ENCODE assay signal across 12 cellular contexts in the genomic region with DNA sequence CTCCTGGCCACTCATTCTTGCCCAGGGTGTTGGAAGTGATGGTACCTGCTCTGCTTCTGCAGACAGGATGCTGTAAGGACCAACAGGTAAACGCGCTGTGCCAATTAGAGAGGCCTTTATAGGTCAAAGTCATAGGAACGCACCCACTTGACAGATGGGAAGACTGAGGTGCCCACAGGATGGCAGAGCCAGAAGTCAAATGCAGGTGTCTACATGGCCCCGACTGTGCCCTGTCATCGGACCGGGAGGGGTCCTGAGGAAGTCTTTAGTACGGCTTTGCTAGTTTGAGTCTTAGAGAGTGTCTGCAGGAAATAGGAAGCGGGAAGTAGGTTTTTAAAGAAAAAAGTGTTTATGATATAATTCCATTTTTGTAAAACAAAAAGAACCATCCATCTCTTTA. TPM values are rescaled to one million over a fixed set of nuclear protein-coding genes. Genes with fewer than 3 reads are reported as not detected.
DNase-seq lines count a peak whose midpoint lies in the region; ATAC-seq and TF ChIP-seq lines count a peak whose summit lies in the region.
"Had no signal": no experiment of that assay in that cellular context is flagged by ENCODE, and none has a peak within 500 bp of the region (broad histone marks: within the 10 kb centered on the region; RNA-seq: fewer than 3 reads in every experiment).

No MANE protein-coding gene starts in this region.

- CTCF ChIA-PET in A673 (lab: Charles Lee) = no interaction called here

- H3K36me3 Mint-ChIP-seq in HFFc6 (ENCODE audit: low read depth) = peaks cover 20% of the 10 kb centered on the region; the same call in 1 of the 2 replicates
- no peaks in the 10 kb centered on the region for H3K36me3 Mint-ChIP-seq in natural killer cell treated with Interleukin-12 subunit alpha and Interleukin-12 subunit beta and Interleukin-15 and Interleukin-18, amount 100 ng/mL, for 72 hours

- peaks cover 46% of the 10 kb centered on the region for H3K4me1 ChIP-seq in A673 (ENCODE audit: insufficient read depth, low read length, poor library complexity, severe bottlenecking)
- H3K4me1 ChIP-seq: SJCRH30 had no signal

- BruUV-seq in A673 (replicated peaks; lab: Mats Ljungman, UMichigan) = no TSS peak

- no peaks in the 10 kb centered on the region for H3K9me3 ChIP-seq in A673 (ENCODE audit: low read depth, low read length, poor library complexity, severe bottlenecking)
- H3K9me3 ChIP-seq: Caco-2, SJCRH30 had no signal

- H3K27me3 ChIP-seq in A673 (replicated peaks; ENCODE audit: insufficient read depth, low read depth, low read length, poor library complexity) (no peaks in the 10 kb centered on the region), dorsolateral prefrontal cortex (no peaks in the 10 kb centered on the region)
- H3K27me3 ChIP-seq: SJCRH30 had no signal

- no peak for ATAC-seq in natural killer cell treated with Interleukin-12 subunit alpha and Interleukin-12 subunit beta and Interleukin-15 and Interleukin-18, amount 100 ng/mL, for 72 hours
- ATAC-seq in HG02852 (IDR thresholded peaks at IDR 0.05; ENCODE audit: unreplicated experiment) = no peak
- ATAC-seq in GM21423 (IDR thresholded peaks at IDR 0.05; ENCODE audit: unreplicated experiment) = no peak

- H3K36me3 ChIP-seq in A673 (ENCODE audit: insufficient read depth, low read length, poor library complexity, severe bottlenecking) = no peaks in the 10 kb centered on the region
- H3K36me3 ChIP-seq: SJCRH30 had no signal

- no peaks in the 10 kb centered on the region for H3K27me3 Mint-ChIP-seq in HFFc6 (ENCODE audit: insufficient read depth)
- H3K27me3 Mint-ChIP-seq in natural killer cell treated with Interleukin-12 subunit alpha and Interleukin-12 subunit beta and Interleukin-15 and Interleukin-18, amount 100 ng/mL, for 72 hours = no peaks in the 10 kb centered on the region
- H3K27me3 Mint-ChIP-seq: activated CD4-positive, alpha-beta memory T cell treated with anti-CD3 and anti-CD28 coated beads for 36 hours had no signal

- H3K4me3 ChIP-seq in A673 (ENCODE audit: low read depth, low read length, poor library complexity, severe bottlenecking) (no peak overlapping the region), dorsolateral prefrontal cortex (peak overlapping the region in 9 of 59 donors; percentile 3 to 45 (median 28))
- H3K4me3 ChIP-seq: SJCRH30 had no signal

- H3K27ac Mint-ChIP-seq in HFFc6 = peak overlapping the region; percentile 83
- H3K27ac Mint-ChIP-seq in natural killer cell treated with Interleukin-12 subunit alpha and Interleukin-12 subunit beta and Interleukin-15 and Interleukin-18, amount 100 ng/mL, for 72 hours = peak overlapping the region; percentile 70 to 86

- H3K9me3 Mint-ChIP-seq in HFFc6 = no peaks in the 10 kb centered on the region
- no peaks in the 10 kb centered on the region for H3K9me3 Mint-ChIP-seq in natural killer cell treated with Interleukin-12 subunit alpha and Interleukin-12 subunit beta and Interleukin-15 and Interleukin-18, amount 100 ng/mL, for 72 hours
- H3K9me3 Mint-ChIP-seq: activated CD4-positive, alpha-beta memory T cell treated with anti-CD3 and anti-CD28 coated beads for 36 hours had no signal

- H3K27ac ChIP-seq in A673 (ENCODE audit: low read depth, low read length, poor library complexity, severe bottlenecking) (peak overlapping the region; percentile 65), dorsolateral prefrontal cortex (peak overlapping the region in 47 of 59 donors; percentile 14 to 84 (median 61))
- H3K27ac ChIP-seq: SJCRH30 had no signal

- H3K4me1 Mint-ChIP-seq in HFFc6 (ENCODE audit: low read depth) = peaks cover 81% of the 10 kb centered on the region
- H3K4me1 Mint-ChIP-seq in natural killer cell treated with Interleukin-12 subunit alpha and Interleukin-12 subunit beta and Interleukin-15 and Interleukin-18, amount 100 ng/mL, for 72 hours (ENCODE audit: low read depth in 2 of 2) = peaks cover 51 to 53% of the 10 kb centered on the region in 2 donors

- DNase-seq in A673 (ENCODE audit: low spot score) (no peak), HFFc6 (no peak), dorsolateral prefrontal cortex (no peak), NCI-H510A treated with DMSO at 0.1 percent for 48 hours (lab: John Stamatoyannopoulos, UW) (no peak), GM19240 (ENCODE audit: insufficient read length, low spot score) (no peak)
- no peak for DNase-seq in natural killer cell treated with Interleukin-12 subunit alpha and Interleukin-12 subunit beta and Interleukin-15 and Interleukin-18, amount 100 ng/mL, for 72 hours (ENCODE audit: low spot score)
- DNase-seq: Caco-2, NCI-H2227 treated with DMSO at 0.1 percent for 48 hours, SJCRH30 had no signal

- intact Hi-C loops in A673 (cut with micrococcal nuclease; ENCODE audit: unreplicated experiment) = no loop called here
- intact Hi-C loops in dorsolateral prefrontal cortex (cut with DNase I) = no loop called here

- POLR2A ChIA-PET in A673 (lab: Charles Lee; ENCODE audit: low non-redundant PET) = no interaction called here

- TF ChIP-seq CTCF in A673 (conservative IDR thresholded peaks at IDR 0.05; ENCODE audit: low read depth, low read length) = no peak
- no peak for TF ChIP-seq CTCF in HFFc6 (IDR thresholded peaks at IDR 0.05)
- no peak for TF ChIP-seq CTCF in dorsolateral prefrontal cortex (IDR thresholded peaks at IDR 0.05 in 54 of 56, conservative IDR thresholded peaks at IDR 0.05 in 2 of 56; ENCODE audit: low read depth in 1 of 56, partially characterized antibody in 56 of 56)

- H3K4me3 Mint-ChIP-seq in HFFc6 = no peak overlapping the region
- H3K4me3 Mint-ChIP-seq in natural killer cell treated with Interleukin-12 subunit alpha and Interleukin-12 subunit beta and Interleukin-15 and Interleukin-18, amount 100 ng/mL, for 72 hours = no peak overlapping the region

RNA-seq across cellular contexts. Expression of gene HK1, which starts 57.3 kb away (rescaled TPM):
- total RNA-seq in A673 (2021) = 106 and 107 TPM in 2 replicates
- 100 to 1,000 TPM; 149 to 158 (median 155) TPM for total RNA-seq in HFFc6 (2021; fragmentation: NEBNext Ultra II Directional; extraction: Animal tissue kit (Norgen Biotek cat#: 25700))
- 100 to 1,000 TPM in 117 of 120 experiments, 10 to 100 TPM in 3; 65.9 to 249 (median 183) TPM for total RNA-seq in dorsolateral prefrontal cortex
- total RNA-seq in natural killer cell treated with Interleukin-12 subunit alpha and Interleukin-12 subunit beta and Interleukin-15 and Interleukin-18, amount 100 ng/mL, for 72 hours = 100 to 1,000 TPM; 169 to 185 TPM
